Comparison of ENCODE assay signal across 8 cellular contexts in the genomic region with DNA sequence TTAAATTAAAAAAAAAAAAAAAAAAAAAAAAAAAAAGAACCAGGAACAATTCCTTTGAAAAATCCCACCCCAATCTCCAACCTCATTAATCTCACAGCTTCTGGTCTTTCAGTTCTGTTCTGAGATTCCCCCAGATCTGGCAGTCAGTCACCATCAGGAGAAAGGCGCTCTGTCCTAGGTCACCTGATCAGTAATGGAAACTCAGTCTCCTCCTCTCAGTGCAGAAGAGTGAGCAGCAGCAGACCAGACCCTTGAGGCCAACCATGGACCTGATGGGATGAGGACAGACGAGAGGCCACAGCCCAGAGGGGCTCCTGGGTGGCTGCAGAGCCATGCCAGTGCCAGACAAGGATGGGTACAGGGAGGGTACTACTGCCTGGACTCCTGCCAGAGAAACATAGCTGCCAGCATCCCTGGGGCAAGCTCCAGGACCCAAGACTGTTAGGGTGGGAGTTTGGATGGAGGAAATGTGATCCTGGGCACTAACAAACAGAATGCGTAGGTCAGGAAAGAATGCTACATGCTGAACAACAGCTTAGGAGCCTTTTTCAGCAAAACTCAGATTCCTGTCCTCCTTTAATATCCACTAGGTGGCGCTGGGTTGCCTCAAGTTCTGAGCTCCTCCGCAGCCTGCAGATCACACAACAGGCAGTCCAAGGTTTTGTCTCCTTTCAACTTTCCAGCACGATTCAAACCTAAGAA. TPM values are rescaled to one million over a fixed set of nuclear protein-coding genes. Genes with fewer than 3 reads are reported as not detected.
A peak's percentile ranks its signal among the peaks of the same experiment; 100 is the strongest.
DNase-seq lines count a peak whose midpoint lies in the region; ATAC-seq and TF ChIP-seq lines count a peak whose summit lies in the region.

No MANE protein-coding gene starts in this region.

- no peak overlapping the region for H2AFZ ChIP-seq in KMS-11 (ENCODE audit: low read depth)
- H2AFZ ChIP-seq in PC-9 = no peak overlapping the region
- H2AFZ ChIP-seq in neuronal stem cell (ENCODE audit: low read length) = no peak overlapping the region

- H2BK120ac ChIP-seq in neuronal stem cell (ENCODE audit: low read depth, low read length) = no peak overlapping the region

- H3K9ac ChIP-seq in KMS-11 = no peak overlapping the region
- H3K9ac ChIP-seq in neuronal stem cell (ENCODE audit: low read depth, low read length, poor library complexity) = no peak overlapping the region

- H3K79me1 ChIP-seq in neuronal stem cell (ENCODE audit: low read depth, low read length) = no peaks in the 10 kb centered on the region

- no peak overlapping the region for H2AK5ac ChIP-seq in neuronal stem cell (ENCODE audit: low read depth, low read length)

- H3K36me3 ChIP-seq in KMS-11 (ENCODE audit: insufficient read depth) = no peaks in the 10 kb centered on the region
- no peaks in the 10 kb centered on the region for H3K36me3 ChIP-seq in PC-9 (ENCODE audit: low read depth)
- peaks cover 0 to 11% of the 10 kb centered on the region in 2 donors for H3K36me3 ChIP-seq in neuronal stem cell (replicated peaks in 1 of 2; ENCODE audit: control insufficient read depth in 2 of 2, insufficient read depth in 2 of 2, low read length in 2 of 2)
- H3K36me3 ChIP-seq in uterus = no peaks in the 10 kb centered on the region

- no peaks in the 10 kb centered on the region for H3K27me3 ChIP-seq in KMS-11 (ENCODE audit: insufficient read depth, low read depth)
- H3K27me3 ChIP-seq in PC-9 (ENCODE audit: insufficient read depth, low read depth) = no peaks in the 10 kb centered on the region
- no peaks in the 10 kb centered on the region for H3K27me3 ChIP-seq in neuronal stem cell (ENCODE audit: control insufficient read depth in 3 of 3, insufficient read depth in 3 of 3, low read depth in 1 of 3, low read length in 3 of 3)
- no peaks in the 10 kb centered on the region for H3K27me3 ChIP-seq in uterus

- CTCF ChIA-PET in PC-9 (lab: Charles Lee) = interaction anchor here (0.5 to 1.6 kb wide), 10 partner anchors 10 to 1770 kb away, joined by 3 to 10 read pairs (median 4); partner anchors contain the start of gene MRPL28

- no peak for ATAC-seq in GM21381 (IDR thresholded peaks at IDR 0.05; ENCODE audit: unreplicated experiment)

- H3K27ac ChIP-seq in KMS-11 = no peak overlapping the region
- no peak overlapping the region for H3K27ac ChIP-seq in PC-9
- H3K27ac ChIP-seq in neuronal stem cell (replicated peaks; ENCODE audit: low read length) = no peak overlapping the region
- H3K27ac ChIP-seq in uterus = no peak overlapping the region

- H2BK15ac ChIP-seq in neuronal stem cell (ENCODE audit: low read length) = no peak overlapping the region

- H3K4ac ChIP-seq in neuronal stem cell (ENCODE audit: low read length) = no peak overlapping the region

- peaks cover 15% of the 10 kb centered on the region for H3F3A ChIP-seq in PC-9 (ENCODE audit: insufficient read depth, low read depth)

- H2BK12ac ChIP-seq in neuronal stem cell (ENCODE audit: low read length) = no peak overlapping the region

- no peak overlapping the region for H4K8ac ChIP-seq in neuronal stem cell (ENCODE audit: low read depth, low read length)

- no peak overlapping the region for H3K4me3 ChIP-seq in KMS-11 (IDR thresholded peaks at IDR 0.05; ENCODE audit: insufficient read depth, low read depth, low read length)
- H3K4me3 ChIP-seq in PC-9 = no peak overlapping the region
- H3K4me3 ChIP-seq in fibroblast of the aortic adventitia (ENCODE audit: low read depth, low read length) = no peak overlapping the region
- no peak overlapping the region for H3K4me3 ChIP-seq in neuronal stem cell (ENCODE audit: low read length in 2 of 2)
- no peak overlapping the region for H3K4me3 ChIP-seq in uterus

- no peak overlapping the region for H3K18ac ChIP-seq in neuronal stem cell (ENCODE audit: low read length)

- H3K9me3 ChIP-seq in PC-9 (ENCODE audit: insufficient read depth, low read depth) (no peaks in the 10 kb centered on the region), neuronal stem cell (replicated peaks in 1 of 2; ENCODE audit: control insufficient read depth in 2 of 2, insufficient read depth in 1 of 2, low read depth in 1 of 2, low read length in 2 of 2) (no peaks in the 10 kb centered on the region), uterus (no peaks in the 10 kb centered on the region)

- BruUV-seq in PC-9 (replicated peaks; lab: Mats Ljungman, UMichigan) = no TSS peak

- no peak overlapping the region for H3K4me2 ChIP-seq in KMS-11
- no peak overlapping the region for H3K4me2 ChIP-seq in PC-9
- H3K4me2 ChIP-seq in neuronal stem cell (ENCODE audit: insufficient read depth, low read length, poor library complexity, severe bottlenecking) = no peak overlapping the region

- H4K91ac ChIP-seq in neuronal stem cell (ENCODE audit: low read depth, low read length, poor library complexity) = no peak overlapping the region

- intact Hi-C loops in PC-9 (cut with micrococcal nuclease; ENCODE audit: unreplicated experiment) (loop anchor here (1.0 kb wide), 2 partner anchors 75 to 256 kb away; no protein-coding TSS in a partner anchor), uterus (cut with DNase I; ENCODE audit: low total_unique reads) (no loop called here)

- H4K20me1 ChIP-seq in KMS-11 (ENCODE audit: insufficient read depth) = no peaks in the 10 kb centered on the region
- H4K20me1 ChIP-seq in PC-9 (ENCODE audit: insufficient read depth) = peaks cover 6% of the 10 kb centered on the region; the same call in 1 of the 2 replicates

- POLR2A ChIA-PET in PC-9 (lab: Charles Lee; ENCODE audit: unreplicated experiment) = interaction anchor here (0.6 to 1.0 kb wide), 6 partner anchors 11 to 224 kb away, joined by 3 to 14 read pairs (median 4); no protein-coding TSS in a partner anchor

- no CpG with 5 or more reads among the region's 6 CpGs for WGBS in neuronal stem cell (ENCODE audit: extremely low coverage in 2 of 2, insufficient read length in 2 of 2, insufficient replicate concordance in 1 of 2), 2 donors

- peak; percentile 87 for TF ChIP-seq CTCF in KMS-11 (conservative IDR thresholded peaks at IDR 0.05; ENCODE audit: low read depth, low read length)
- peak; percentile 84 for TF ChIP-seq CTCF in PC-9 (conservative IDR thresholded peaks at IDR 0.05)
- TF ChIP-seq CTCF in fibroblast of the aortic adventitia (IDR thresholded peaks at IDR 0.05; ENCODE audit: insufficient read depth, low read length) = peak; percentile 82
- TF ChIP-seq CTCF in uterus (IDR thresholded peaks at IDR 0.05) = peak; percentile 73 to 85 (median 80)

- H3K4me1 ChIP-seq in KMS-11 (ENCODE audit: low read depth, poor library complexity, severe bottlenecking) (peaks cover 19% of the 10 kb centered on the region), PC-9 (replicated peaks; ENCODE audit: insufficient read depth) (peaks cover 10% of the 10 kb centered on the region), neuronal stem cell (ENCODE audit: control insufficient read depth in 2 of 2, insufficient read depth in 1 of 2, low read depth in 1 of 2, low read length in 2 of 2) (peaks cover 0 to 2% of the 10 kb centered on the region in 2 donors), uterus (no peaks in the 10 kb centered on the region)

- H2BK5ac ChIP-seq in neuronal stem cell (ENCODE audit: low read length) = no peak overlapping the region

- H3K23ac ChIP-seq in neuronal stem cell (ENCODE audit: low read depth, low read length, poor library complexity) = no peak overlapping the region

- H3K14ac ChIP-seq in neuronal stem cell (ENCODE audit: low read length) = no peak overlapping the region

- peak; percentile 58 for DNase-seq in DMS53 treated with DMSO at 0.1 percent for 48 hours (lab: John Stamatoyannopoulos, UW; ENCODE audit: unreplicated experiment)
- peak; percentile 55 to 59 for DNase-seq in PC-9
- DNase-seq in activated T-helper 1 cell treated with Interleukin-2 at 50 U/mL for 16 hours (ENCODE audit: low read depth) = peak; percentile 26
- DNase-seq in fibroblast of the aortic adventitia (ENCODE audit: low read depth) = peak; percentile 90
- peak; percentile 67 for DNase-seq in neuronal stem cell (ENCODE audit: low spot score)
- DNase-seq in uterus = peak in 1 of 2 donors; percentile 65

- H3K79me2 ChIP-seq in KMS-11 (ENCODE audit: insufficient read depth, low read depth) (no peaks in the 10 kb centered on the region), PC-9 (ENCODE audit: low read depth) (no peaks in the 10 kb centered on the region)

- H3K9me2 ChIP-seq in PC-9 (ENCODE audit: insufficient read depth) = no peaks in the 10 kb centered on the region

- TF ChIP-seq POLR2A in uterus (IDR thresholded peaks at IDR 0.05) = no peak

RNA-seq across cellular contexts. Expression of gene MPG, which starts 28.7 kb away (rescaled TPM):
- total RNA-seq in PC-9 (2021) = 86.2 and 138 TPM in 2 replicates
- total RNA-seq in fibroblast of the aortic adventitia (ENCODE audit: low replicate concordance) = 53.1 and 124 TPM in 2 replicates
- polyA plus RNA-seq in neuronal stem cell (2013, experiment 1 of 2) = 53.1 TPM
- 52.7 TPM for polyA plus RNA-seq in neuronal stem cell (2013, experiment 2 of 2)
- 100 to 1,000 TPM in 1 of 4 donors, 10 to 100 TPM in 3; 35.7 to 305 (median 63.7) TPM for total RNA-seq in uterus

RNA-seq across cellular contexts. Expression of gene NPRL3, which starts 31.7 kb away (rescaled TPM):
- 56.8 and 66.6 TPM in 2 replicates for total RNA-seq in PC-9 (2021)
- total RNA-seq in fibroblast of the aortic adventitia (ENCODE audit: low replicate concordance) = 7.1 and 13.0 TPM in 2 replicates
- polyA plus RNA-seq in neuronal stem cell (2013, experiment 1 of 2) = 28.2 TPM
- polyA plus RNA-seq in neuronal stem cell (2013, experiment 2 of 2) = 28.8 TPM
- total RNA-seq in uterus = 10 to 100 TPM; 13.9 to 34.8 (median 18.7) TPM

RNA-seq across cellular contexts. Expression of gene RHBDF1, which starts 34.3 kb away (rescaled TPM):
- total RNA-seq in PC-9 (2021) (51.4 and 62.9 TPM in 2 replicates), fibroblast of the aortic adventitia (ENCODE audit: low replicate concordance) (39.4 and 66.8 TPM in 2 replicates), uterus (10 to 100 TPM; 14.7 to 79.0 (median 31.1) TPM)
- polyA plus RNA-seq in neuronal stem cell (2013, experiment 1 of 2) = 30.6 TPM
- polyA plus RNA-seq in neuronal stem cell (2013, experiment 2 of 2) = 27.2 TPM

RNA-seq across cellular contexts. Expression of gene HBZ, which starts 45.7 kb away (rescaled TPM):
- not detected in 2 replicates for total RNA-seq in PC-9 (2021)
- total RNA-seq in fibroblast of the aortic adventitia (ENCODE audit: low replicate concordance) = not detected in 2 replicates
- polyA plus RNA-seq in neuronal stem cell (2013, experiment 1 of 2) = 0.21 TPM
- 0.32 TPM for polyA plus RNA-seq in neuronal stem cell (2013, experiment 2 of 2)
- under 1 TPM in 1 of 4 donors, not detected in 3; 0.76 TPM for total RNA-seq in uterus

RNA-seq across cellular contexts. Expression of gene SNRNP25, which starts 53.1 kb away (rescaled TPM):
- total RNA-seq in PC-9 (2021) = 60.8 and 61.4 TPM in 2 replicates
- total RNA-seq in fibroblast of the aortic adventitia (ENCODE audit: low replicate concordance) = 11.8 and 15.8 TPM in 2 replicates
- 41.3 TPM for polyA plus RNA-seq in neuronal stem cell (2013, experiment 1 of 2)
- 39.6 TPM for polyA plus RNA-seq in neuronal stem cell (2013, experiment 2 of 2)
- 10 to 100 TPM in 3 of 4 donors, 1 to 10 TPM in 1; 8.0 to 38.4 (median 21.6) TPM for total RNA-seq in uterus
